In genomic region chr11:109604506-109604905, GRCh38 we compare ENCODE assay signal across 28 cellular contexts.
DNase-seq lines count a peak whose midpoint lies in the region; TF ChIP-seq lines count a peak whose summit lies in the region.
"Had no signal": no experiment of that assay in that cellular context is flagged by ENCODE, and none has a peak within 500 bp of the region (broad histone marks: within the 10 kb centered on the region; RNA-seq: fewer than 3 reads in every experiment).

No MANE protein-coding gene starts in this region.

- H3K27ac ChIP-seq in GM23248 (no peak overlapping the region), SK-N-MC (peak overlapping the region; percentile 76), fibroblast of lung (ENCODE audit: insufficient read depth, low read length) (no peak overlapping the region), left ventricle myocardium inferior (replicated peaks) (no peak overlapping the region)
- H3K27ac ChIP-seq: C4-2B, coronary artery, PC-9 had no signal

- peaks cover 3% of the 10 kb centered on the region for H3K27me3 Mint-ChIP-seq in osteocyte (ENCODE audit: unreplicated experiment)
- H3K27me3 Mint-ChIP-seq: activated CD4-positive, alpha-beta T cell treated with anti-CD3 and anti-CD28 coated beads for 36 hours; activated naive CD8-positive, alpha-beta T cell treated with anti-CD3 and anti-CD28 coated beads, Interleukin-2, amount 50 U/mL, for 24 hours; effector memory CD8-positive, alpha-beta T cell; naive thymus-derived CD8-positive, alpha-beta T cell had no signal

- H3K4me1 Mint-ChIP-seq in osteocyte (ENCODE audit: unreplicated experiment) = peaks cover 6% of the 10 kb centered on the region
- H3K4me1 Mint-ChIP-seq: activated CD4-positive, alpha-beta T cell treated with anti-CD3 and anti-CD28 coated beads for 36 hours; activated naive CD8-positive, alpha-beta T cell treated with anti-CD3 and anti-CD28 coated beads, Interleukin-2, amount 50 U/mL, for 24 hours; naive thymus-derived CD8-positive, alpha-beta T cell had no signal

- H3K9me3 ChIP-seq in GM23248 (ENCODE audit: low read depth) (no peaks in the 10 kb centered on the region), SK-N-MC (ENCODE audit: low read depth, low read length) (no peaks in the 10 kb centered on the region), fibroblast of lung (ENCODE audit: control insufficient read depth, insufficient read depth, low read depth, low read length) (no peaks in the 10 kb centered on the region), left ventricle myocardium inferior (replicated peaks) (no peaks in the 10 kb centered on the region)
- H3K9me3 ChIP-seq: Caco-2 had no signal

- H3K4me2 ChIP-seq in GM23248 (ENCODE audit: unreplicated experiment) (no peak overlapping the region), fibroblast of lung (ENCODE audit: extremely low read depth, insufficient read depth, low read length) (no peak overlapping the region)
- H3K4me2 ChIP-seq: PC-9, smooth muscle cell had no signal

- no peak for TF ChIP-seq CTCF in fibroblast of lung (conservative IDR thresholded peaks at IDR 0.05 in 1 of 2, IDR thresholded peaks at IDR 0.05 in 1 of 2; ENCODE audit: low read depth in 1 of 2, low read length in 2 of 2)
- TF ChIP-seq CTCF in left ventricle myocardium inferior (IDR thresholded peaks at IDR 0.05; ENCODE audit: borderline replicate concordance) = no peak
- TF ChIP-seq CTCF in osteocyte (IDR thresholded peaks at IDR 0.05) = no peak

- intact Hi-C loops in left ventricle myocardium inferior (cut with micrococcal nuclease) = no loop called here

- no peak overlapping the region for H3K4me3 Mint-ChIP-seq in osteocyte (ENCODE audit: unreplicated experiment)
- H3K4me3 Mint-ChIP-seq: activated CD4-positive, alpha-beta T cell treated with anti-CD3 and anti-CD28 coated beads for 36 hours; activated CD8-positive, alpha-beta T cell treated with anti-CD3 and anti-CD28 coated beads, Interleukin-2, amount 10 ng/mL, durations not matched to agents 7 days and 5 days; activated naive CD8-positive, alpha-beta T cell treated with anti-CD3 and anti-CD28 coated beads, Interleukin-2, amount 50 U/mL, for 24 hours; effector memory CD8-positive, alpha-beta T cell; naive thymus-derived CD8-positive, alpha-beta T cell; T-helper 2 cell treated with Interferon-gamma antibody and Interleukin-4, amounts not matched to agents 5 μg/mL and 100 μg/mL, for 36 hours had no signal

- no peaks in the 10 kb centered on the region for H3K36me3 ChIP-seq in GM23248 (ENCODE audit: low read depth)
- H3K36me3 ChIP-seq in SK-N-MC (ENCODE audit: insufficient read depth, low read length) = no peaks in the 10 kb centered on the region
- no peaks in the 10 kb centered on the region for H3K36me3 ChIP-seq in fibroblast of lung (ENCODE audit: control insufficient read depth, insufficient read depth, low read length)
- no peaks in the 10 kb centered on the region for H3K36me3 ChIP-seq in left ventricle myocardium inferior

- H3K36me3 Mint-ChIP-seq in osteocyte (ENCODE audit: unreplicated experiment) = no peaks in the 10 kb centered on the region
- H3K36me3 Mint-ChIP-seq: naive thymus-derived CD8-positive, alpha-beta T cell had no signal

- no peak overlapping the region for H3K9ac ChIP-seq in GM23248
- no peak overlapping the region for H3K9ac ChIP-seq in SK-N-MC (ENCODE audit: insufficient read length)
- no peak overlapping the region for H3K9ac ChIP-seq in fibroblast of lung (ENCODE audit: insufficient read depth, low read length)

- H4K20me1 ChIP-seq in GM23248 (ENCODE audit: insufficient read depth) (no peaks in the 10 kb centered on the region), fibroblast of lung (ENCODE audit: control insufficient read depth, extremely low read depth, insufficient read depth, low read length) (no peaks in the 10 kb centered on the region)

- in situ Hi-C loops in GM23248 (cut with MboI) = no loop called here

- H3K4me1 ChIP-seq in GM23248 (ENCODE audit: insufficient read depth) (no peaks in the 10 kb centered on the region), fibroblast of lung (ENCODE audit: control insufficient read depth, extremely low read depth, insufficient read depth, low read length) (no peaks in the 10 kb centered on the region), left ventricle myocardium inferior (no peaks in the 10 kb centered on the region)
- H3K4me1 ChIP-seq: Caco-2 had no signal

- no peaks in the 10 kb centered on the region for H3F3A ChIP-seq in GM23248 (ENCODE audit: insufficient read depth)

- no peaks in the 10 kb centered on the region; the same call in 1 of the 2 replicates for H3K27me3 ChIP-seq in GM23248 (replicated peaks; ENCODE audit: insufficient read depth)
- H3K27me3 ChIP-seq in fibroblast of lung (ENCODE audit: control insufficient read depth, insufficient read depth, low read length) = no peaks in the 10 kb centered on the region
- H3K27me3 ChIP-seq in left ventricle myocardium inferior (ENCODE audit: low read depth) = no peaks in the 10 kb centered on the region

- DNase-seq in GM23248 (peak; percentile 4), SK-N-MC (ENCODE audit: low read depth, low spot score) (no peak), fibroblast of lung (ENCODE audit: low read depth in 2 of 2) (peak; percentile 3 to 15), skeletal muscle cell (ENCODE audit: low read depth) (peak; percentile 14), left ventricle myocardium inferior (no peak), NCI-H510A treated with DMSO at 0.1 percent for 48 hours (lab: John Stamatoyannopoulos, UW) (no peak), osteocyte (ENCODE audit: extremely low spot score, unreplicated experiment) (no peak)
- DNase-seq: activated CD4-positive, alpha-beta T cell treated with anti-CD3 and anti-CD28 coated beads for 36 hours; activated CD8-positive, alpha-beta T cell treated with anti-CD3 and anti-CD28 coated beads, Interleukin-2, amount 10 ng/mL, durations not matched to agents 7 days and 5 days; activated gamma-delta T cell treated with Interleukin-2 at 50 U/mL for 16 hours; activated naive CD8-positive, alpha-beta T cell treated with anti-CD3 and anti-CD28 coated beads, Interleukin-2, amount 50 U/mL, for 24 hours; Caco-2; effector memory CD8-positive, alpha-beta T cell; islet precursor cell; KG1; midbrain; naive thymus-derived CD8-positive, alpha-beta T cell; NCI-H1436; NCI-H510A; occipital lobe; PC-9; stimulated activated CD4-positive, alpha-beta T cell treated with anti-CD3 and anti-CD28 coated beads, Interleukin-1b, Interleukin-23, amount 100 ng/mL, for 48 hours; trophoblast cell had no signal

- no peak overlapping the region for H2AFZ ChIP-seq in GM23248
- no peak overlapping the region for H2AFZ ChIP-seq in fibroblast of lung (ENCODE audit: low read length)
- H2AFZ ChIP-seq: PC-9 had no signal

- H3K79me2 ChIP-seq in GM23248 (ENCODE audit: insufficient read depth) (no peaks in the 10 kb centered on the region), fibroblast of lung (ENCODE audit: control insufficient read depth, insufficient read depth, low read length) (no peaks in the 10 kb centered on the region)

- 48 to 53% methylated on average over 2 of the region's 2 CpGs for WGBS in GM23248 (ENCODE audit: low coverage in 1 of 2, low lambda C conversion rate in 2 of 2, missing lambda C conversion rate in 2 of 2), 2 experiments

- H3K9me3 Mint-ChIP-seq in osteocyte (ENCODE audit: unreplicated experiment) = no peaks in the 10 kb centered on the region
- H3K9me3 Mint-ChIP-seq: activated naive CD8-positive, alpha-beta T cell treated with anti-CD3 and anti-CD28 coated beads, Interleukin-2, amount 50 U/mL, for 24 hours; effector memory CD8-positive, alpha-beta T cell; T-helper 2 cell treated with Interferon-gamma antibody and Interleukin-4, amounts not matched to agents 5 μg/mL and 100 μg/mL, for 36 hours had no signal

- H3K27ac Mint-ChIP-seq in osteocyte (ENCODE audit: unreplicated experiment) = no peak overlapping the region
- H3K27ac Mint-ChIP-seq: activated CD4-positive, alpha-beta T cell treated with anti-CD3 and anti-CD28 coated beads for 36 hours; activated CD8-positive, alpha-beta T cell treated with anti-CD3 and anti-CD28 coated beads, Interleukin-2, amount 10 ng/mL, durations not matched to agents 7 days and 5 days; activated naive CD8-positive, alpha-beta T cell treated with anti-CD3 and anti-CD28 coated beads, Interleukin-2, amount 50 U/mL, for 24 hours; effector memory CD8-positive, alpha-beta T cell; naive thymus-derived CD8-positive, alpha-beta T cell; T-helper 2 cell treated with Interferon-gamma antibody and Interleukin-4, amounts not matched to agents 5 μg/mL and 100 μg/mL, for 36 hours had no signal

- H3K9me2 ChIP-seq in GM23248 (ENCODE audit: insufficient read depth) = peaks cover 3% of the 10 kb centered on the region; the same call in 1 of the 2 replicates

- H3K4me3 ChIP-seq in GM23248 (no peak overlapping the region), SK-N-MC (peak overlapping the region; percentile 50), fibroblast of lung (replicated peaks in 1 of 4; ENCODE audit: control extremely low read depth in 1 of 4, insufficient read depth in 1 of 4, low read depth in 3 of 4, low read length in 4 of 4) (no peak overlapping the region), skeletal muscle cell (ENCODE audit: low read depth, low read length) (no peak overlapping the region), left ventricle myocardium inferior (no peak overlapping the region)
- H3K4me3 ChIP-seq: coronary artery, GM12878, PC-9, smooth muscle cell had no signal

Comparison
In these comparisons a context has a peak if more than half of its experiments do, and no peak if none do; other contexts are left out.
1. DNase-seq: peak in GM23248 (single experiment), fibroblast of lung (2 of 2) and skeletal muscle cell (single experiment); none in SK-N-MC (single experiment), left ventricle myocardium inferior (single experiment), NCI-H510A treated with DMSO at 0.1 percent for 48 hours (single experiment) and osteocyte (single experiment).